Comparison of ENCODE assay signal across 19 cellular contexts in genomic region chr6:144845181-144845580, GRCh38.
DNase-seq lines count a peak whose midpoint lies in the region; ATAC-seq and TF ChIP-seq lines count a peak whose summit lies in the region.
"Had no signal": no experiment of that assay in that cellular context is flagged by ENCODE, and none has a peak within 500 bp of the region (broad histone marks: within the 10 kb centered on the region; RNA-seq: fewer than 3 reads in every experiment).

No MANE protein-coding gene starts in this region.

- H3K27ac Mint-ChIP-seq in MCF 10A (ENCODE audit: low read depth, unreplicated experiment), result no peak overlapping the region

- no peak for TF ChIP-seq POLR2A in Peyer's patch (IDR thresholded peaks at IDR 0.05)

- H3K4me1 ChIP-seq in osteoblast (ENCODE audit: insufficient read depth, low read length) (peaks cover 15% of the 10 kb centered on the region), Peyer's patch (no peaks in the 10 kb centered on the region)
- H3K4me1 ChIP-seq: BLaER1 treated with 17β-estradiol and CSF1 and Interleukin-3, amounts not matched to agents 10 nM and 100 nM had no signal

- DNase-seq in ELR (ENCODE audit: low read depth) (peak; percentile 15), RPMI8226 (peak; percentile 7), dedifferentiated amniotic fluid mesenchymal stem cell (ENCODE audit: extremely low spot score) (peak; percentile 28), osteoblast (ENCODE audit: insufficient read length, low spot score, missing footprints) (no peak), Right ventricle myocardium superior (no peak), Peyer's patch (no peak), COLO668 (lab: John Stamatoyannopoulos, UW; ENCODE audit: unreplicated experiment) (no peak), MCF 10A (ENCODE audit: unreplicated experiment) (no peak)
- DNase-seq: COR-L47, DMS153, GOT3, NCI-H1930, NCI-H2171 treated with DMSO at 0.1 percent for 48 hours, NCI-H774, SHP77 treated with DMSO at 0.1 percent for 48 hours, SW 1271 had no signal

- no peak for ATAC-seq in Right ventricle myocardium superior (ENCODE audit: poor library complexity)
- ATAC-seq: Panc1 had no signal

- H3K36me3 ChIP-seq in osteoblast (ENCODE audit: insufficient read depth, low read length), result peaks cover 7% of the 10 kb centered on the region
- peaks cover 0 to 26% (median 0%) of the 10 kb centered on the region in 3 donors for H3K36me3 ChIP-seq in Peyer's patch

- TF ChIP-seq CTCF in osteoblast (IDR thresholded peaks at IDR 0.05; ENCODE audit: extremely low read depth, low read depth, low read length) (no peak), Peyer's patch (IDR thresholded peaks at IDR 0.05) (no peak), MCF 10A (IDR thresholded peaks at IDR 0.05; ENCODE audit: unreplicated experiment) (no peak)

- H3K4me3 Mint-ChIP-seq in MCF 10A (ENCODE audit: unreplicated experiment), result no peak overlapping the region

- POLR2A ChIA-PET in MCF 10A (lab: Yijun Ruan, JAX), result no interaction called here

- H3K4me3 ChIP-seq in osteoblast (ENCODE audit: insufficient read depth, low read length) (no peak overlapping the region), Peyer's patch (no peak overlapping the region)
- H3K4me3 ChIP-seq: BLaER1 treated with 17β-estradiol and CSF1 and Interleukin-3, amounts not matched to agents 10 nM and 100 nM had no signal

- H4K20me1 ChIP-seq in osteoblast (ENCODE audit: insufficient read depth, low read length), result no peaks in the 10 kb centered on the region
- H4K20me1 ChIP-seq: BLaER1 treated with 17β-estradiol and CSF1 and Interleukin-3, amounts not matched to agents 10 nM and 100 nM had no signal

- H3K79me2 ChIP-seq in osteoblast (ENCODE audit: insufficient read depth, low read length), result no peaks in the 10 kb centered on the region

- no peaks in the 10 kb centered on the region for H3K9me3 ChIP-seq in osteoblast (ENCODE audit: low read depth, low read length)
- H3K9me3 ChIP-seq in Peyer's patch, result no peaks in the 10 kb centered on the region
- H3K9me3 ChIP-seq: BLaER1 treated with 17β-estradiol and CSF1 and Interleukin-3, amounts not matched to agents 10 nM and 100 nM had no signal

- BruUV-seq in MCF 10A (replicated peaks; lab: Mats Ljungman, UMichigan), result no TSS peak

- H3K4me1 Mint-ChIP-seq in MCF 10A (ENCODE audit: insufficient read depth, unreplicated experiment), result no peaks in the 10 kb centered on the region

- intact Hi-C loops in Right ventricle myocardium superior (cut with DNase I) (no loop called here), MCF 10A (cut with micrococcal nuclease) (no loop called here)

- no peak overlapping the region for H2AFZ ChIP-seq in osteoblast (ENCODE audit: low read length)

- H3K36me3 Mint-ChIP-seq in MCF 10A (ENCODE audit: insufficient read depth, unreplicated experiment), result peaks cover 19% of the 10 kb centered on the region

- H3K4me2 ChIP-seq in osteoblast (ENCODE audit: insufficient read depth, low read length), result peak overlapping the region; percentile 32
- H3K4me2 ChIP-seq: BLaER1 treated with 17β-estradiol and CSF1 and Interleukin-3, amounts not matched to agents 10 nM and 100 nM had no signal

- no peak overlapping the region for H3K27ac ChIP-seq in osteoblast (ENCODE audit: low read depth, low read length)
- no peak overlapping the region for H3K27ac ChIP-seq in Peyer's patch
- H3K27ac ChIP-seq: BLaER1 treated with 17β-estradiol and CSF1 and Interleukin-3, amounts not matched to agents 10 nM and 100 nM; HL-60 had no signal

- H3K9me3 Mint-ChIP-seq in MCF 10A (ENCODE audit: unreplicated experiment), result peaks cover 6% of the 10 kb centered on the region

- H3K27me3 ChIP-seq in osteoblast (ENCODE audit: insufficient read depth, low read length) (no peaks in the 10 kb centered on the region), Peyer's patch (no peaks in the 10 kb centered on the region)
- H3K27me3 ChIP-seq: BLaER1 treated with 17β-estradiol and CSF1 and Interleukin-3, amounts not matched to agents 10 nM and 100 nM had no signal

- H3K27me3 Mint-ChIP-seq in MCF 10A (ENCODE audit: insufficient read depth, unreplicated experiment), result no peaks in the 10 kb centered on the region

- CTCF ChIA-PET in MCF 10A (lab: Yijun Ruan, JAX), result no interaction called here

Comparison
In these comparisons a context has a peak if more than half of its experiments do, and no peak if none do; other contexts are left out.
1. DNase-seq: peak in ELR (single experiment), RPMI8226 (single experiment) and dedifferentiated amniotic fluid mesenchymal stem cell (single experiment); none in osteoblast (single experiment), Right ventricle myocardium superior (single experiment), Peyer's patch (0 of 3), COLO668 (single experiment) and MCF 10A (single experiment).